ENCODE assay signal across 14 cellular contexts in genomic region chr6:108767418-108768175, GRCh38.
"Had no signal": no experiment of that assay in that cellular context is flagged by ENCODE, and none has a peak within 500 bp of the region (broad histone marks: within the 10 kb centered on the region; RNA-seq: fewer than 3 reads in every experiment).

No MANE protein-coding gene starts in this region.

- H3K27me3 Mint-ChIP-seq: stimulated activated memory B cell treated with anti-CD40 and anti-IgM and Interleukin-4, amounts not matched to agents 10 μg/mL and 1 μg/mL and 100 μg/mL, for 72 hours had no signal

- H3K9me3 Mint-ChIP-seq: activated naive CD4-positive, alpha-beta T cell treated with anti-CD3 and anti-CD28 coated beads, Interleukin-2, amount 50 U/mL, for 72 hours had no signal

- H3K27ac ChIP-seq: heart left ventricle, uterus had no signal

- H3K27ac Mint-ChIP-seq: activated naive CD4-positive, alpha-beta T cell treated with anti-CD3 and anti-CD28 coated beads, Interleukin-2, amount 50 U/mL, for 72 hours; brain; stimulated activated memory B cell treated with anti-CD40 and anti-IgM and Interleukin-4, amounts not matched to agents 10 μg/mL and 1 μg/mL and 100 μg/mL, for 72 hours had no signal

- H3K4me1 Mint-ChIP-seq: brain had no signal

- DNase-seq: activated gamma-delta T cell; amygdala; cortex of kidney; effector CD4-positive, alpha-beta T cell; foreskin melanocyte; heart left ventricle; left cardiac atrium; naive thymus-derived CD4-positive, alpha-beta T cell; stimulated activated CD4-positive, alpha-beta T cell treated with anti-CD3 and anti-CD28 coated beads, Interleukin-12 subunit alpha, Interleukin-12 subunit beta, amount 100 ng/mL, for 4 hours; stimulated activated CD4-positive, alpha-beta T cell treated with anti-CD3 and anti-CD28 coated beads, Interleukin-2, amount 100 ng/mL, for 24 hours; uterus had no signal

- H3K36me3 Mint-ChIP-seq: activated naive CD4-positive, alpha-beta T cell treated with anti-CD3 and anti-CD28 coated beads, Interleukin-2, amount 50 U/mL, for 72 hours; brain; stimulated activated memory B cell treated with anti-CD40 and anti-IgM and Interleukin-4, amounts not matched to agents 10 μg/mL and 1 μg/mL and 100 μg/mL, for 72 hours had no signal

- H3K27me3 ChIP-seq: heart left ventricle, uterus had no signal

- H3K9me3 ChIP-seq: heart left ventricle, uterus had no signal

- H3K36me3 ChIP-seq: heart left ventricle, uterus had no signal

- H3K4me1 ChIP-seq: uterus had no signal

- ATAC-seq: activated naive CD4-positive, alpha-beta T cell treated with anti-CD3 and anti-CD28 coated beads, Interleukin-2, amount 50 U/mL, for 72 hours; heart left ventricle; left cardiac atrium; naive thymus-derived CD4-positive, alpha-beta T cell; stimulated activated memory B cell treated with anti-CD40 and anti-IgM and Interleukin-4, amounts not matched to agents 10 μg/mL and 1 μg/mL and 100 μg/mL, for 72 hours had no signal

- H3K4me3 ChIP-seq: heart left ventricle, uterus had no signal

- H3K4me3 Mint-ChIP-seq: brain; naive thymus-derived CD4-positive, alpha-beta T cell; stimulated activated memory B cell treated with anti-CD40 and anti-IgM and Interleukin-4, amounts not matched to agents 10 μg/mL and 1 μg/mL and 100 μg/mL, for 72 hours had no signal
